In the genomic region with DNA sequence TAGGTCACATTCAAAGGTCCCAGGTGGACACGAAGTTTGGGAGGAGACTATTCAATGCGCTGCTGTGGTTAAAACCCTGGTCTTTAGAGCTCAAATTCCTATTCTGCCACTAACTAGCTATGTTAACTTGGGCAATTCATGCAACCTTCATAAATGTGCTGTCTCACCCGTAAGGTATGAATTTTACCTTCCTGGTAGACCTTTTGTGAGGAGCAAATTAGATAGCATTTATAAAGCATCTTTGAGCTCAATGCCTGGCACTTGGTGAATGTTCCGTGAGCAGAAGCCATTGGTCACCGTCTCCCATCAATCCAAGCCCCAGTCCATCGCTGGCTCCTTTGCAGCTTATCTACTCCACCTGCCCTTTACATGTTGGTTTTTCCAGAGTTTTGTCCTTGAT, we compare ENCODE assay signal across 19 cellular contexts. TPM values are rescaled to one million over a fixed set of nuclear protein-coding genes. Genes with fewer than 3 reads are reported as not detected.
"Had no signal": no experiment of that assay in that cellular context is flagged by ENCODE, and none has a peak within 500 bp of the region (broad histone marks: within the 10 kb centered on the region; RNA-seq: fewer than 3 reads in every experiment).

No MANE protein-coding gene starts in this region.

- ATAC-seq: esophagus mucosa, gastrocnemius medialis, heart right ventricle, left cardiac atrium, lower lobe of right lung had no signal

- H3K36me3 ChIP-seq: esophagus squamous epithelium, gastrocnemius medialis, heart right ventricle, left ventricle myocardium inferior, lower lobe of right lung had no signal

- H3K9me3 ChIP-seq: esophagus squamous epithelium, gastrocnemius medialis, lower lobe of right lung had no signal

- H3K27ac ChIP-seq: coronary artery, dorsolateral prefrontal cortex, gastrocnemius medialis, heart right ventricle, left ventricle myocardium inferior, lower lobe of right lung had no signal

- H3K4me3 ChIP-seq: coronary artery, dorsolateral prefrontal cortex, esophagus squamous epithelium, gastrocnemius medialis, heart right ventricle, left ventricle myocardium inferior, lower lobe of right lung had no signal

- DNase-seq: dermis blood vessel endothelial cell; dorsolateral prefrontal cortex; effector CD4-positive, alpha-beta T cell; effector memory CD4-positive, alpha-beta T cell; erythroblast; esophagus squamous epithelium; gastrocnemius medialis; glutamatergic neuron; head of caudate nucleus; heart right ventricle; hippocampal formation; left cardiac atrium; left ventricle myocardium inferior; lower lobe of right lung; mesendoderm; midbrain had no signal

- H3K27me3 ChIP-seq: esophagus squamous epithelium, gastrocnemius medialis, heart right ventricle had no signal

- H3K4me1 ChIP-seq: gastrocnemius medialis had no signal

RNA-seq across cellular contexts. Expression of a gene that starts 16.6 kb away (rescaled TPM):
- total RNA-seq: mononuclear cell had no signal
